In the genomic region with DNA sequence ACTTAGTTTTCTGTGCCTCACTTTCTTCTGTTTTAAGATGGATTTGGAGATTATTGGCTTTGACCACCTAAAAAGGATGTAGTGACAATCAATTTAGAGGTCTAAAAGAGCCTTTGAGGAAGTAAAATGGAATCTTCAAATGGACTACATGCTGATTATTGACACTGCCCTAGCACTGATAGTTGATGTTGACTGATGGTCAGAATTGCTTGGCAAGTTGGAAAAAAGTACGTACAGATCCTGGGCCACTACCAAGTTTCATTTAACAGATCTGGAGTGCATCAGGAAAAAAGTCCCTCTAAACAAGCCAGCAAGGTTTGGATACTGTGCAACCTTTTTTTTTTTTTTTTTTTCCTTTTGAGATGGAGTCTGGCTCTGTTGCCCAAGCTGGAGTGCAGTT, we compare ENCODE assay signal across 1 cellular context.
TF ChIP-seq lines count a peak whose summit lies in the region.

No MANE protein-coding gene starts in this region.

TF ChIP-seq in GM23338, 12 proteins besides CTCF, POLR2A, EP300 and RAD21 (continued from another document):
- TF ChIP-seq, protein P1, sequence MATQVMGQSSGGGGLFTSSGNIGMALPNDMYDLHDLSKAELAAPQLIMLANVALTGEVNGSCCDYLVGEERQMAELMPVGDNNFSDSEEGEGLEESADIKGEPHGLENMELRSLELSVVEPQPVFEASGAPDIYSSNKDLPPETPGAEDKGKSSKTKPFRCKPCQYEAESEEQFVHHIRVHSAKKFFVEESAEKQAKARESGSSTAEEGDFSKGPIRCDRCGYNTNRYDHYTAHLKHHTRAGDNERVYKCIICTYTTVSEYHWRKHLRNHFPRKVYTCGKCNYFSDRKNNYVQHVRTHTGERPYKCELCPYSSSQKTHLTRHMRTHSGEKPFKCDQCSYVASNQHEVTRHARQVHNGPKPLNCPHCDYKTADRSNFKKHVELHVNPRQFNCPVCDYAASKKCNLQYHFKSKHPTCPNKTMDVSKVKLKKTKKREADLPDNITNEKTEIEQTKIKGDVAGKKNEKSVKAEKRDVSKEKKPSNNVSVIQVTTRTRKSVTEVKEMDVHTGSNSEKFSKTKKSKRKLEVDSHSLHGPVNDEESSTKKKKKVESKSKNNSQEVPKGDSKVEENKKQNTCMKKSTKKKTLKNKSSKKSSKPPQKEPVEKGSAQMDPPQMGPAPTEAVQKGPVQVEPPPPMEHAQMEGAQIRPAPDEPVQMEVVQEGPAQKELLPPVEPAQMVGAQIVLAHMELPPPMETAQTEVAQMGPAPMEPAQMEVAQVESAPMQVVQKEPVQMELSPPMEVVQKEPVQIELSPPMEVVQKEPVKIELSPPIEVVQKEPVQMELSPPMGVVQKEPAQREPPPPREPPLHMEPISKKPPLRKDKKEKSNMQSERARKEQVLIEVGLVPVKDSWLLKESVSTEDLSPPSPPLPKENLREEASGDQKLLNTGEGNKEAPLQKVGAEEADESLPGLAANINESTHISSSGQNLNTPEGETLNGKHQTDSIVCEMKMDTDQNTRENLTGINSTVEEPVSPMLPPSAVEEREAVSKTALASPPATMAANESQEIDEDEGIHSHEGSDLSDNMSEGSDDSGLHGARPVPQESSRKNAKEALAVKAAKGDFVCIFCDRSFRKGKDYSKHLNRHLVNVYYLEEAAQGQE (IDR thresholded peaks at IDR 0.05; ENCODE audit: unreplicated experiment) = no peak
- TF ChIP-seq ZNF114 (CRISPR knock-in tag; IDR thresholded peaks at IDR 0.05) (no peak), EZH2phosphoT487 (IDR thresholded peaks at IDR 0.05; ENCODE audit: unreplicated experiment) (no peak), EZH2 (IDR thresholded peaks at IDR 0.05; ENCODE audit: low read depth, unreplicated experiment) (no peak), JUNB (IDR thresholded peaks at IDR 0.05; ENCODE audit: unreplicated experiment) (no peak), ZNF462 (CRISPR knock-in tag; IDR thresholded peaks at IDR 0.05) (no peak), NANOG (IDR thresholded peaks at IDR 0.05; ENCODE audit: borderline replicate concordance) (no peak), POLR2AphosphoS5 (IDR thresholded peaks at IDR 0.05; ENCODE audit: low read depth) (no peak)
